8 cellular contexts compared by ENCODE assay signal in the genomic region with DNA sequence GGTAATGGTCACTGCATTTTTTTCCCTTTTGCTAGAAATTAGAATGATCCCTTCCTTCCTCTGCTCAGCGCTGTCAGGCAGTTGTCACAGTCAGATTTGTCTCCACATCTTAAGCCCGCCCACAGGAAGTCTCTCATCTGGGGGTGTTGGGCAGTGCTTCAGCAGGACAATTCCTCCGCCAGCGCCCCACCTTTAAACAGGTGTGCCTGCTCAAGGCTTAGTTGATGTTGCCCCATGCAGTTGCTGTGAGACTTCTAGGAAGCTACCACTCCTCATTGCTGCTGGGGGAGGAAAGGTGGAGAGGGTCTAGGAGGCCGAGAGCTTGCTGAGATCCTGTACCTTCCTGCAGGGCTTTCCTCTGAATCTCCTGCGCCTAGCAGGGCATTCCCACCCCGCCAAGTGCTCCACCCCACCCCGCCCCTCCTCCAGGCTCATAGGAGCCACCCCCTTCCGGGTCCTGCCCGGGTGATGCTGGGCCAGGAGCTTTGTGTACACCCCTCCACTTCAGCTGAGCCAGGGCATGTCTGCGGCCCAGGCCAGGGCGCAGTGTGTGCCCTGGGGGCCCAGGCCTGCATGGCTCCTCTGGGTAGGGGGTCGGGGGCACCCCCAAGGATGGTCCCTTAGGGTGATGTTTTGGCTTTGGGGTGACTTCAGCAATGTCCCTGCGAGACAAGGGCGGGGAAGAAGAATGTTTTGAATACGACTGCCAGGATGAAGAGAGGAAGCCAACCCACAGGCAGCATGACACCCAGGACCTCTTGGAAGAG.
DNase-seq lines count a peak whose midpoint lies in the region; ATAC-seq and TF ChIP-seq lines count a peak whose summit lies in the region.

No MANE protein-coding gene starts in this region.

- no peaks in the 10 kb centered on the region for H3K27me3 Mint-ChIP-seq in activated T-cell treated with anti-CD3 and anti-CD28 coated beads, Interleukin-2, amount 50 U/mL, for 24 hours
- H3K27me3 Mint-ChIP-seq in glutamatergic neuron (ENCODE audit: unreplicated experiment), result peaks cover 8% of the 10 kb centered on the region

- DNase-seq in DMS153 treated with DMSO at 0.1 percent for 48 hours (lab: John Stamatoyannopoulos, UW; ENCODE audit: unreplicated experiment) (peak; percentile 33), NCI-H1105 (lab: John Stamatoyannopoulos, UW) (peak; percentile 50), glutamatergic neuron (peak; percentile 59), ACHN (no peak)
- peak; percentile 36 for DNase-seq in activated T-cell treated with anti-CD3 and anti-CD28 coated beads, Interleukin-2, amount 50 U/mL, for 24 hours

- TF ChIP-seq CTCF in glutamatergic neuron (IDR thresholded peaks at IDR 0.05; ENCODE audit: partially characterized antibody, unreplicated experiment), result no peak

- no peak overlapping the region for H3K27ac ChIP-seq in rectal smooth muscle tissue (ENCODE audit: low read depth, low read length)

- H3K9ac ChIP-seq in rectal smooth muscle tissue (ENCODE audit: low read length), result peak overlapping the region; percentile 24

- peaks cover 2% of the 10 kb centered on the region for H3K4me1 ChIP-seq in rectal smooth muscle tissue (ENCODE audit: control insufficient read depth, insufficient read depth, low read length)

- peak overlapping the region; percentile 54 for H3K4me3 ChIP-seq in rectal smooth muscle tissue (ENCODE audit: low read length)

- H3K36me3 Mint-ChIP-seq in activated T-cell treated with anti-CD3 and anti-CD28 coated beads, Interleukin-2, amount 50 U/mL, for 24 hours (ENCODE audit: low read depth), result no peaks in the 10 kb centered on the region
- no peaks in the 10 kb centered on the region for H3K36me3 Mint-ChIP-seq in glutamatergic neuron (ENCODE audit: unreplicated experiment)

- H3K36me3 ChIP-seq in rectal smooth muscle tissue (ENCODE audit: control insufficient read depth, insufficient read depth, low read length), result no peaks in the 10 kb centered on the region

- no peaks in the 10 kb centered on the region for H3K27me3 ChIP-seq in rectal smooth muscle tissue (ENCODE audit: control insufficient read depth, insufficient read depth, low read length)

- peak overlapping the region; percentile 81 for H3K27ac Mint-ChIP-seq in activated T-cell treated with anti-CD3 and anti-CD28 coated beads, Interleukin-2, amount 50 U/mL, for 24 hours
- H3K27ac Mint-ChIP-seq in glutamatergic neuron (ENCODE audit: unreplicated experiment), result peak overlapping the region; percentile 81

- peaks cover 37% of the 10 kb centered on the region for H3K4me1 Mint-ChIP-seq in activated T-cell treated with anti-CD3 and anti-CD28 coated beads, Interleukin-2, amount 50 U/mL, for 24 hours (ENCODE audit: low read depth)
- H3K4me1 Mint-ChIP-seq in glutamatergic neuron (ENCODE audit: low read depth, unreplicated experiment), result peaks cover 52% of the 10 kb centered on the region

- in situ Hi-C loops in ACHN (cut with HindIII; ENCODE audit: low pct_ligation_motif_present, low pct_unique_long_range_greater_than_20kb, low sequenced_read_pairs), result no loop called here

- peak; percentile 89 for ATAC-seq in GM21447 (IDR thresholded peaks at IDR 0.05; ENCODE audit: unreplicated experiment)
- ATAC-seq in GM18873 (IDR thresholded peaks at IDR 0.05; ENCODE audit: low FRiP score, unreplicated experiment), result no peak

- peak overlapping the region; percentile 33 for H3K4me3 Mint-ChIP-seq in activated T-cell treated with anti-CD3 and anti-CD28 coated beads, Interleukin-2, amount 50 U/mL, for 24 hours
- H3K4me3 Mint-ChIP-seq in glutamatergic neuron (ENCODE audit: unreplicated experiment), result peak overlapping the region; percentile 67

- H3K9me3 Mint-ChIP-seq in activated T-cell treated with anti-CD3 and anti-CD28 coated beads, Interleukin-2, amount 50 U/mL, for 24 hours, result no peaks in the 10 kb centered on the region
- peaks cover 22% of the 10 kb centered on the region for H3K9me3 Mint-ChIP-seq in glutamatergic neuron (ENCODE audit: unreplicated experiment)
